Comparison of ENCODE assay signal across 8 cellular contexts in the genomic region with DNA sequence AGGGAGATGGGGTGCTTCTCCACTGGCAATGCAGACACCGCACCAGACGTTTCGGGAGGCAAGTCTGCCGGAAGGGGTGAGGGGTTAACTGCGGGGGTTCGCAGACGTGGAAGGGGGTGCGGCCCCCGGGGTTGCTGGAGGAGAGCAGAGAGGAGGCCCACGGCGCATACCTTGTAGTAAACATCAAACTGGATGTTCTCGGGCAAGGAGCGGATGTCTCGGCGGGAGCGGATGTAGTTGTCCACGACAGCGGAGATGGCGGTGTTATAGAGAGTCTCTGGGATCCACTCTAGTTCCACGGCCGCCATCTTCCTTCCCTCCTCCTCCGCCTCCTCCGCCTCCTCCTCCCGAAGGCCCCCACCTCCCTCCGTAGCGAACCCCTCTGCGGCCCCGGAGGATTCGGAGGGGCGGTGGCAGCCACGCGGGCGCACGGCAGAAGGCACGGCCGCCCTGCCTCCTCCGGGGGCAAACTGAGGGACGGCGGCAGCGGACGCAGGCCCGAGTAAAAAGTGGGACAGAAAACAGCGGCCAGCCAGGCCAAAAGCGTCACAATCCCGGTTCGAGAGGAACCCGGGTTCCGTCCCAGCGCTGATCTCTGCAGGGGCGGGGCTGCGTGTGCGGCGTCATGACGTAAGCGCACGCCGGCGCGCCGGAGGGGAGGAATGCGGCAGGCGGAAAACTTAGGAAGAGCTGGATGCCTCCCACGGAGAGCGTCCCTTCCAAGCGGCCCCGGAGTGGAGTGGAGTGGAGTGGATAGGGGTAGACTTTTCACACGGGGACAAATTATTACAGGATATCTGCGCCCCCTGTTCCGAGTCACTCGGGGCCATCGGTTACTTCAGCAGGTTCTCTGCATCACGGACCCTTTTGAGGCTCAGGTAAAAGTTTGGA. TPM values are rescaled to one million over a fixed set of nuclear protein-coding genes. Genes with fewer than 3 reads are reported as not detected.
A peak's percentile ranks its signal among the peaks of the same experiment; 100 is the strongest.
DNase-seq lines count a peak whose midpoint lies in the region; FAIRE-seq and TF ChIP-seq lines count a peak whose summit lies in the region.

A gene with protein sequence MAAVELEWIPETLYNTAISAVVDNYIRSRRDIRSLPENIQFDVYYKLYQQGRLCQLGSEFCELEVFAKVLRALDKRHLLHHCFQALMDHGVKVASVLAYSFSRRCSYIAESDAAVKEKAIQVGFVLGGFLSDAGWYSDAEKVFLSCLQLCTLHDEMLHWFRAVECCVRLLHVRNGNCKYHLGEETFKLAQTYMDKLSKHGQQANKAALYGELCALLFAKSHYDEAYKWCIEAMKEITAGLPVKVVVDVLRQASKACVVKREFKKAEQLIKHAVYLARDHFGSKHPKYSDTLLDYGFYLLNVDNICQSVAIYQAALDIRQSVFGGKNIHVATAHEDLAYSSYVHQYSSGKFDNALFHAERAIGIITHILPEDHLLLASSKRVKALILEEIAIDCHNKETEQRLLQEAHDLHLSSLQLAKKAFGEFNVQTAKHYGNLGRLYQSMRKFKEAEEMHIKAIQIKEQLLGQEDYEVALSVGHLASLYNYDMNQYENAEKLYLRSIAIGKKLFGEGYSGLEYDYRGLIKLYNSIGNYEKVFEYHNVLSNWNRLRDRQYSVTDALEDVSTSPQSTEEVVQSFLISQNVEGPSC (minus strand): TSS at position 619 of the 891 bp plus-strand sequence. CDS start 311 bp downstream, at position 308.

- no peaks in the 10 kb centered on the region for H3K36me3 ChIP-seq in Loucy (ENCODE audit: insufficient read depth, low read length)
- no peaks in the 10 kb centered on the region for H3K36me3 ChIP-seq in SJCRH30
- H3K36me3 ChIP-seq in neural progenitor cell: no peaks in the 10 kb centered on the region

- peak within 1 kb of the TSS; percentile 84 for H3K4me2 ChIP-seq in Loucy (ENCODE audit: low read depth, low read length, poor library complexity, severe bottlenecking)
- H3K4me2 ChIP-seq in neural progenitor cell: peak within 1 kb of the TSS; percentile 97

- H3K9me3 ChIP-seq in Loucy (ENCODE audit: insufficient read depth, low read depth, low read length): no peaks in the 10 kb centered on the region
- H3K9me3 ChIP-seq in SJCRH30 (replicated peaks): no peaks in the 10 kb centered on the region
- H3K9me3 ChIP-seq in neural progenitor cell (ENCODE audit: low read depth): no peaks in the 10 kb centered on the region

- H3K9ac ChIP-seq in Loucy (ENCODE audit: low read depth, low read length, poor library complexity, severe bottlenecking) (peak within 1 kb of the TSS; percentile 95), neural progenitor cell (peak within 1 kb of the TSS; percentile 94)

- peak within 1 kb of the TSS; percentile 89 for H3K4me3 ChIP-seq in Loucy (ENCODE audit: low read length, poor library complexity, severe bottlenecking)
- H3K4me3 ChIP-seq in SJCRH30: peak within 1 kb of the TSS; percentile 94
- H3K4me3 ChIP-seq in foreskin fibroblast (ENCODE audit: low read depth in 1 of 2, low read length in 2 of 2): peak within 1 kb of the TSS; percentile 90 to 94
- peak within 1 kb of the TSS; percentile 96 for H3K4me3 ChIP-seq in neural progenitor cell

- H4K20me1 ChIP-seq in Loucy (ENCODE audit: insufficient read depth, low read length, poor library complexity, severe bottlenecking) (peaks cover 45% of the 10 kb centered on the region), neural progenitor cell (ENCODE audit: low read depth) (peaks cover 42% of the 10 kb centered on the region)

- FAIRE-seq in H54 (lab: Jason Lieb, UNC): peak; percentile 20

- H2AFZ ChIP-seq in Loucy (ENCODE audit: low read length) (peak within 1 kb of the TSS; percentile 99), neural progenitor cell (replicated peaks) (peak within 1 kb of the TSS; percentile 91)

- no peaks in the 10 kb centered on the region for H3K27me3 ChIP-seq in Loucy (ENCODE audit: insufficient read depth, low read length, poor library complexity, severe bottlenecking)
- H3K27me3 ChIP-seq in SJCRH30: no peaks in the 10 kb centered on the region
- no peaks in the 10 kb centered on the region for H3K27me3 ChIP-seq in neural progenitor cell

- H3K9me3 Mint-ChIP-seq in neural progenitor cell: peaks cover 10% of the 10 kb centered on the region

- DNase-seq in EL (peak; percentile 90), H54 (ENCODE audit: insufficient read length, low spot score) (peak; percentile 98), SJCRH30 (peak; percentile 82 to 87), foreskin fibroblast (peak; percentile 86 to 96), neural progenitor cell (ENCODE audit: low spot score) (peak; percentile 94), stromal cell of bone marrow (ENCODE audit: low read depth) (peak; percentile 79)
- DNase-seq in activated gamma-delta T cell treated with anti-CD3 and anti-CD28 coated beads, Interleukin-2, amount 50 U/mL, for 16 hours (ENCODE audit: low read depth): peak; percentile 55

- TF ChIP-seq CTCF in Loucy (conservative IDR thresholded peaks at IDR 0.05; ENCODE audit: low read length) (no peak), foreskin fibroblast (IDR thresholded peaks at IDR 0.05; ENCODE audit: low read depth, low read length) (no peak), neural progenitor cell (IDR thresholded peaks at IDR 0.05) (no peak)

- H3F3A ChIP-seq in Loucy (ENCODE audit: low read depth) (no peaks in the 10 kb centered on the region), neural progenitor cell (ENCODE audit: low read depth) (peaks cover 3% of the 10 kb centered on the region)

- TF ChIP-seq POLR2A in H54 (IDR thresholded peaks at IDR 0.05; ENCODE audit: low read depth, low read length): peak; percentile 92

- peak within 1 kb of the TSS; percentile 92 for H3K4me3 Mint-ChIP-seq in neural progenitor cell

- H3K4me1 Mint-ChIP-seq in neural progenitor cell: peaks cover 17% of the 10 kb centered on the region

- peaks cover 64% of the 10 kb centered on the region for H3K79me2 ChIP-seq in Loucy (ENCODE audit: insufficient read depth, low read length)
- peaks cover 73% of the 10 kb centered on the region for H3K79me2 ChIP-seq in neural progenitor cell (ENCODE audit: low read depth)

- H3K27ac Mint-ChIP-seq in neural progenitor cell: peak within 1 kb of the TSS; percentile 98

- H3K4me1 ChIP-seq in Loucy (ENCODE audit: insufficient read depth, low read length, poor library complexity, severe bottlenecking): peaks cover 48% of the 10 kb centered on the region
- H3K4me1 ChIP-seq in SJCRH30: no peaks in the 10 kb centered on the region
- H3K4me1 ChIP-seq in neural progenitor cell: peaks cover 15% of the 10 kb centered on the region

- H3K27me3 Mint-ChIP-seq in neural progenitor cell (ENCODE audit: insufficient read depth, low read depth): no peaks in the 10 kb centered on the region

- H3K9me2 ChIP-seq in Loucy (replicated peaks; ENCODE audit: low read depth, low read length): no peaks in the 10 kb centered on the region

- peaks cover 20% of the 10 kb centered on the region for H3K36me3 Mint-ChIP-seq in neural progenitor cell

- H3K27ac ChIP-seq in SJCRH30: peak within 1 kb of the TSS; percentile 93
- peak within 1 kb of the TSS; percentile 99 for H3K27ac ChIP-seq in neural progenitor cell

RNA-seq across cellular contexts. Expression of the gene that starts here (rescaled TPM):
- total RNA-seq in SJCRH30 (2014; rRNA removed; shearing (Covaris generic)): 21.4 and 23.7 TPM in 2 replicates
- total RNA-seq in neural progenitor cell (ENCODE audit: low replicate concordance): 31.3 and 48.0 TPM in 2 replicates

Comparison
In these comparisons a context has a peak if more than half of its experiments do, and no peak if none do; other contexts are left out.
1. Peak in every context shown above with its lines: DNase-seq, H3K4me3 ChIP-seq and H3K27ac ChIP-seq.